In genomic region chr20:7841967-7842301, GRCh38 we compare ENCODE assay signal across 1 cellular context.
TF ChIP-seq lines count a peak whose summit lies in the region.

No MANE protein-coding gene starts in this region.

TF ChIP-seq in HCT116, 20 proteins besides CTCF, POLR2A, EP300 and RAD21 (continued from another document):
- no peak for TF ChIP-seq REST (IDR thresholded peaks at IDR 0.05; ENCODE audit: low read depth)
- TF ChIP-seq ELF1 (IDR thresholded peaks at IDR 0.05; ENCODE audit: borderline replicate concordance, low read depth), result no peak
